1 cellular context compared by ENCODE assay signal in genomic region chr19:35869327-35870123, GRCh38.
TF ChIP-seq lines count a peak whose summit lies in the region.

No MANE protein-coding gene starts in this region.

TF ChIP-seq in WTC11, 78 proteins besides CTCF, POLR2A, EP300 and RAD21 (continued from another document):
- TF ChIP-seq MYBL2 (CRISPR knock-in tag; IDR thresholded peaks at IDR 0.05): no peak
- TF ChIP-seq ZNF263 (CRISPR knock-in tag; IDR thresholded peaks at IDR 0.05; ENCODE audit: low read depth): no peak
- TF ChIP-seq RELA (CRISPR knock-in tag; IDR thresholded peaks at IDR 0.05; ENCODE audit: borderline replicate concordance): no peak
- no peak for TF ChIP-seq NFATC4 (CRISPR knock-in tag; IDR thresholded peaks at IDR 0.05)
- TF ChIP-seq, protein P1, sequence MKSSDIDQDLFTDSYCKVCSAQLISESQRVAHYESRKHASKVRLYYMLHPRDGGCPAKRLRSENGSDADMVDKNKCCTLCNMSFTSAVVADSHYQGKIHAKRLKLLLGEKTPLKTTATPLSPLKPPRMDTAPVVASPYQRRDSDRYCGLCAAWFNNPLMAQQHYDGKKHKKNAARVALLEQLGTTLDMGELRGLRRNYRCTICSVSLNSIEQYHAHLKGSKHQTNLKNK (CRISPR knock-in tag; IDR thresholded peaks at IDR 0.05): no peak
- no peak for TF ChIP-seq ZNF232 (CRISPR knock-in tag; IDR thresholded peaks at IDR 0.05)
- no peak for TF ChIP-seq TEAD4 (CRISPR knock-in tag; IDR thresholded peaks at IDR 0.05)
- peak; percentile 43; the same call in 1 of the 2 replicates for TF ChIP-seq ETV6 (CRISPR knock-in tag; IDR thresholded peaks at IDR 0.05)
